11 cellular contexts compared by ENCODE assay signal in the genomic region with DNA sequence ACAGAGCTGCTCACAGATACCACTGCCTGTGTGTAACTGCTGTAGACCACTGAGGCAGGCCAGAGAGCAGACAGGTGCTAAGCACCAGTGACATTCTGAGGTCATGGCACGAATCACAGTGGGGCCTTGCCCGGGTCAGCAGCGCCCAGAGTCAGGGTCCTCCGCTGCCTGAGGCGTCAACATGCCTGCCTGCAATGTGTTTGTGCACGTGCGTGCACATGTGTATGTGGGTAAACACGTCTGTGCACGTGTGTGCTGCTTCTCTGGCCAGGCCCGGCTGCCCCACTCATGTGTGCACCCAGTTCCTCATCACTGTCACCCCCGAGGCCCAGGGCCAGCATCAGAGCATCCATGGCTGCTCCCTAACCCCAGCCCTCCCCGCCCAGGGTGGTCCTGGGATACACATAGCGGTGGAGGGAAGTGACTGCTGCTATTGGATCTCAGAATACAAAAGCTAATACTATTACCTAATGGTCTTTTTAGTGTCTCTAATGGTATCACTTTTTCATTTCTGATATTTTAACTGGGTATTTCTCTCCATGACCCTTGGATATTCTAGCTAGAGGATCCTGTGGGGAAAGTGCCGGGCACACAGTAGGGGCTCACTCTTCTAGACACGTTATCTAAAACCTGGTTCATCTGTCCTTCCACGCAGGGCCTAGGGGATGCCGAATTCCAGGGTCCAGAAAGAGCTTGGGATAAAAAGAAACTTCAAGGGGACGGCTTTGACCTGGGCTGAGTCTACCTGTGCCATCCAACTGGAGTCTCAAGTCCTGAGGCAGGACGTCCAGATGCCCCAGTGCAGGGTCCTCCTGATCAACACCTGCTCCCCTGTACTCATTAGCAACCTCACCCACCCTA. TPM values are rescaled to one million over a fixed set of nuclear protein-coding genes. Genes with fewer than 3 reads are reported as not detected.
DNase-seq lines count a peak whose midpoint lies in the region; ATAC-seq and TF ChIP-seq lines count a peak whose summit lies in the region.
"Not testable (repeated sequence)": the region's sequence is repeated elsewhere in the genome, so short reads cannot be mapped to it uniquely, and the experiment has no call there.
"Had no signal": no experiment of that assay in that cellular context is flagged by ENCODE, and none has a peak within 500 bp of the region (broad histone marks: within the 10 kb centered on the region; RNA-seq: fewer than 3 reads in every experiment).

A gene (minus strand): TSS at position 51 of the 861 bp plus-strand sequence. CDS start 1,540 bp downstream, outside the sequence.

- not testable (repeated sequence) for H3K79me2 ChIP-seq in OCI-LY7 (ENCODE audit: insufficient read depth, low read depth, low read length)

- not testable (repeated sequence) for H3K27me3 ChIP-seq in endodermal cell (ENCODE audit: control insufficient read depth, insufficient read depth, low read length, poor library complexity, severe bottlenecking); right lobe of liver; suprapubic skin; aorta (ENCODE audit: control insufficient read depth in 1 of 2, insufficient read depth in 2 of 2, low read length in 1 of 2)

- TF ChIP-seq EP300 in suprapubic skin (IDR thresholded peaks at IDR 0.05), result not testable (repeated sequence)

- H3K4me1 ChIP-seq in OCI-LY7 (ENCODE audit: insufficient read depth, low read length, poor library complexity, severe bottlenecking); endodermal cell (ENCODE audit: control insufficient read depth, insufficient read depth, low read length); right lobe of liver; suprapubic skin; aorta (ENCODE audit: control insufficient read depth in 1 of 2, insufficient read depth in 2 of 2, low read length in 2 of 2): not testable (repeated sequence)

- POLR2A ChIA-PET in OCI-LY7 (lab: Charles Lee), result not testable (repeated sequence)

- not testable (repeated sequence) for H3K27ac ChIP-seq in OCI-LY7 (ENCODE audit: low read depth, low read length, poor library complexity, severe bottlenecking); endodermal cell (ENCODE audit: low read depth, low read length); right lobe of liver; suprapubic skin; aorta (ENCODE audit: low read depth in 1 of 2, low read length in 2 of 2)

- H3K9ac ChIP-seq in endodermal cell (ENCODE audit: extremely low read depth, low read length, poor library complexity, severe bottlenecking), result not testable (repeated sequence)

- CTCF ChIA-PET in OCI-LY7 (lab: Charles Lee; ENCODE audit: unreplicated experiment), result not testable (repeated sequence)

- not testable (repeated sequence) for H3K27me3 Mint-ChIP-seq in activated T-cell treated with anti-CD3 and anti-CD28 coated beads, Interleukin-2, amount 50 U/mL, for 4 hours (ENCODE audit: low read depth); endodermal cell (ENCODE audit: insufficient read depth)

- WGBS in endodermal cell (ENCODE audit: insufficient coverage in 1 of 2, insufficient read length in 1 of 2), 2 experiments, result 89% methylated on average over 5 to 8 of the region's 19 CpGs
- 66% methylated on average over 7 of the region's 19 CpGs for WGBS in right lobe of liver (ENCODE audit: insufficient coverage, low coverage, low lambda C conversion rate, missing lambda C conversion rate)
- 73% methylated on average over 6 of the region's 19 CpGs for WGBS in suprapubic skin
- WGBS in aorta, 2 donors, result 83 to 84% methylated on average over 17 to 19 of the region's 19 CpGs

- not testable (repeated sequence) for H3K36me3 Mint-ChIP-seq in activated T-cell treated with anti-CD3 and anti-CD28 coated beads, Interleukin-2, amount 50 U/mL, for 4 hours (ENCODE audit: insufficient read depth); endodermal cell (ENCODE audit: low read depth)

- H3K4me2 ChIP-seq in OCI-LY7 (ENCODE audit: low read length), result not testable (repeated sequence)

- not testable (repeated sequence) for H3K4me1 Mint-ChIP-seq in activated T-cell treated with anti-CD3 and anti-CD28 coated beads, Interleukin-2, amount 50 U/mL, for 4 hours (ENCODE audit: low read depth); endodermal cell

- intact Hi-C loops in OCI-LY7 (cut with micrococcal nuclease; ENCODE audit: unreplicated experiment); left ventricle myocardium superior (cut with micrococcal nuclease); right lobe of liver (cut with DNase I); sciatic nerve (cut with DNase I); aorta (cut with DNase I): not testable (repeated sequence)

- TF ChIP-seq POLR2A in right lobe of liver (IDR thresholded peaks at IDR 0.05); suprapubic skin (IDR thresholded peaks at IDR 0.05): not testable (repeated sequence)

- DNase-seq in OCI-LY7 (ENCODE audit: low spot score), result peak; percentile 0
- DNase-seq in activated T-cell treated with anti-CD3 and anti-CD28 coated beads, Interleukin-2, amount 50 U/mL, for 4 hours, result peak; percentile 3
- DNase-seq in endodermal cell, result peak; percentile 22
- DNase-seq in left ventricle myocardium superior, result peak; percentile 20
- peak in 2 of 3 donors; percentile 13 to 45 for DNase-seq in right lobe of liver
- peak; percentile 51 for DNase-seq in sciatic nerve (ENCODE audit: low spot score)
- peak; percentile 39 to 80 for DNase-seq in suprapubic skin (ENCODE audit: low spot score in 2 of 2)
- DNase-seq in aorta, result peak; percentile 17 to 75

- not testable (repeated sequence) for H3K9me2 ChIP-seq in OCI-LY7 (ENCODE audit: insufficient read depth, low read length)

- not testable (repeated sequence) for H3K4me3 Mint-ChIP-seq in activated T-cell treated with anti-CD3 and anti-CD28 coated beads, Interleukin-2, amount 50 U/mL, for 4 hours; endodermal cell

- BruUV-seq in OCI-LY7 (replicated peaks; lab: Mats Ljungman, UMichigan), result not testable (repeated sequence)

- not testable (repeated sequence) for H2AFZ ChIP-seq in OCI-LY7 (ENCODE audit: low read length)

- not testable (repeated sequence) for H3K36me3 ChIP-seq in OCI-LY7 (ENCODE audit: insufficient read depth, low read length); endodermal cell (ENCODE audit: control insufficient read depth, insufficient read depth, low read length); right lobe of liver; suprapubic skin; aorta (ENCODE audit: control insufficient read depth in 1 of 2, insufficient read depth in 2 of 2, low read length in 1 of 2)

- H3K9me3 ChIP-seq in OCI-LY7 (ENCODE audit: low read length); endodermal cell (ENCODE audit: control insufficient read depth, low read length); right lobe of liver; suprapubic skin; aorta (ENCODE audit: control insufficient read depth, low read length): not testable (repeated sequence)

- ATAC-seq in activated T-cell treated with anti-CD3 and anti-CD28 coated beads, Interleukin-2, amount 50 U/mL, for 4 hours; left ventricle myocardium superior; right lobe of liver; sciatic nerve; aorta (ENCODE audit: low FRiP score): not testable (repeated sequence)

- H3K9me3 Mint-ChIP-seq in activated T-cell treated with anti-CD3 and anti-CD28 coated beads, Interleukin-2, amount 50 U/mL, for 4 hours; endodermal cell: not testable (repeated sequence)

- not testable (repeated sequence) for H3K4me3 ChIP-seq in OCI-LY7 (ENCODE audit: low read depth, low read length, poor library complexity, severe bottlenecking); endodermal cell (ENCODE audit: low read length); right lobe of liver; suprapubic skin; aorta (ENCODE audit: low read length in 2 of 2)

- TF ChIP-seq CTCF in OCI-LY7 (conservative IDR thresholded peaks at IDR 0.05; ENCODE audit: low read length); endodermal cell (conservative IDR thresholded peaks at IDR 0.05); right lobe of liver (IDR thresholded peaks at IDR 0.05); suprapubic skin (IDR thresholded peaks at IDR 0.05): not testable (repeated sequence)

- H4K20me1 ChIP-seq in OCI-LY7 (ENCODE audit: insufficient read depth, low read length), result not testable (repeated sequence)

- not testable (repeated sequence) for H3K27ac Mint-ChIP-seq in endodermal cell

RNA-seq across cellular contexts. Expression of the gene that starts here (rescaled TPM):
- total RNA-seq in OCI-LY7 (2014; rRNA removed; shearing (Covaris generic)), result not detected in 2 replicates
- total RNA-seq in OCI-LY7 (2022) (not detected in 2 replicates), endodermal cell (under 1 TPM in 1 of 2 donors, not detected in 1; 0.97 TPM), left ventricle myocardium superior (not detected), right lobe of liver (not detected), sciatic nerve (not detected), suprapubic skin (not detected), aorta (not detected)
- not detected for total RNA-seq in activated T-cell treated with anti-CD3 and anti-CD28 coated beads, Interleukin-2, amount 50 U/mL, for 4 hours
- not detected for polyA plus RNA-seq in endodermal cell (2013, experiment 1 of 2)
- polyA plus RNA-seq in endodermal cell (2013, experiment 2 of 2), result not detected
- polyA plus RNA-seq in aorta, result 1 to 10 TPM in 1 of 2 donors, not detected in 1; 4.0 TPM
- total RNA-seq: CD4-positive, alpha-beta T cell; H1 had no signal
- polyA plus RNA-seq: AG04450, H1 had no signal

Comparison
In these comparisons a context has a peak if more than half of its experiments do, and no peak if none do; other contexts are left out.
1. Peak in DNase-seq in OCI-LY7; RNA of the gene not detected or under 1 TPM.
2. Peak in DNase-seq in activated T-cell treated with anti-CD3 and anti-CD28 coated beads, Interleukin-2, amount 50 U/mL, for 4 hours; RNA of the gene not detected or under 1 TPM.
3. Peak in DNase-seq in endodermal cell; RNA of the gene not detected or under 1 TPM.
4. Peak in DNase-seq in left ventricle myocardium superior; RNA of the gene not detected or under 1 TPM.
5. Peak in DNase-seq in right lobe of liver; RNA of the gene not detected or under 1 TPM.
6. Peak in DNase-seq in sciatic nerve; RNA of the gene not detected or under 1 TPM.
7. Peak in DNase-seq in suprapubic skin; RNA of the gene not detected or under 1 TPM.
8. DNase-seq: peak in every context shown above with its lines; median percentile 60 in suprapubic skin; 51 in sciatic nerve; 46 in aorta; 29 in right lobe of liver; 22 in endodermal cell; 20 in left ventricle myocardium superior; 3 in activated T-cell treated with anti-CD3 and anti-CD28 coated beads, Interleukin-2, amount 50 U/mL, for 4 hours; 0 in OCI-LY7.